ENCODE assay signal across 1 cellular context in genomic region chr9:89153618-89154017, GRCh38.
TF ChIP-seq lines count a peak whose summit lies in the region.

No MANE protein-coding gene starts in this region.

TF ChIP-seq in IMR-90, 13 proteins besides CTCF, POLR2A, EP300 and RAD21 (continued from another document):
- peak; percentile 10; the same call in 1 of the 2 replicates for TF ChIP-seq MAFK (IDR thresholded peaks at IDR 0.05; ENCODE audit: low read depth, low read length)
- no peak for TF ChIP-seq CHD1 (IDR thresholded peaks at IDR 0.05; ENCODE audit: low read depth, low read length)
- TF ChIP-seq SMC3 (IDR thresholded peaks at IDR 0.05; ENCODE audit: low read depth, low read length), result no peak
- peak; percentile 37; the same call in 1 of the 2 replicates for TF ChIP-seq FOS (IDR thresholded peaks at IDR 0.05; ENCODE audit: low read depth, low read length)
- peak; percentile 64; the same call in 1 of the 2 replicates for TF ChIP-seq USF2 (IDR thresholded peaks at IDR 0.05; ENCODE audit: low read depth, low read length)
- no peak for TF ChIP-seq RFX5 (IDR thresholded peaks at IDR 0.05; ENCODE audit: low read depth, low read length)
- TF ChIP-seq ELK1 (IDR thresholded peaks at IDR 0.05; ENCODE audit: borderline replicate concordance, low read depth, low read length), result no peak
- no peak for TF ChIP-seq NFE2L2 (IDR thresholded peaks at IDR 0.05; ENCODE audit: low read depth, low read length)
- no peak for TF ChIP-seq MAZ (IDR thresholded peaks at IDR 0.05; ENCODE audit: borderline replicate concordance, low read depth, low read length)
- no peak for TF ChIP-seq CEBPB (IDR thresholded peaks at IDR 0.05; ENCODE audit: low read depth, low read length)
